20 cellular contexts compared by ENCODE assay signal in the genomic region with DNA sequence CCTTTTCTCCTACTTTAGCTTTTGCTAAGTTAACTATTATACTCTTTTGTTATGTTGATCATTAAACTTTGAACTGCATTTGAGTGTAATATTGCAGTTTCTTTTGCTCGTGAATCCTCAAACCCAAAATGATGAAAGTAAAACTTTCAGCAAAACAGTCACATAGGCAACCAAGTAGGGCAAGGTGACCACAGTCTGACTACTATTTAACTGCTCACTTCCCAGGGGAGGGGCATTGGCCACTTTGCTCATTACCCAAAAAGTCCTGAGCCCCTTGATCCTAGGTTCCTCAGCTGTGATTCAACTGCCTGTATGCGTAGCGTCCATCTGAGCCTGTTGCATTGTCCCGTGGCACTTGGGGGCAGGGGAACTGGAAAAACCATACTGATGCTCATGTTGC.
DNase-seq lines count a peak whose midpoint lies in the region; ATAC-seq and FAIRE-seq lines count a peak whose summit lies in the region.
"Had no signal": no experiment of that assay in that cellular context is flagged by ENCODE, and none has a peak within 500 bp of the region (broad histone marks: within the 10 kb centered on the region; RNA-seq: fewer than 3 reads in every experiment).

No MANE protein-coding gene starts in this region.

- FAIRE-seq in GM19239 (lab: Jason Lieb, UNC), result peak; percentile 80

- ATAC-seq in GM21737 (IDR thresholded peaks at IDR 0.05; ENCODE audit: unreplicated experiment), result peak; percentile 63
- peak; percentile 74 for ATAC-seq in HG03354 (IDR thresholded peaks at IDR 0.05; ENCODE audit: poor library complexity, severe bottlenecking, unreplicated experiment)
- no peak for ATAC-seq in HG03442 (IDR thresholded peaks at IDR 0.05; ENCODE audit: unreplicated experiment)
- ATAC-seq: CD8-positive, alpha-beta T cell; SK-N-SH treated with all-trans-retinoic acid at 6 μM for 48 hours had no signal

- no peak for DNase-seq in GM19239 (ENCODE audit: insufficient read length, low spot score)
- DNase-seq in NCI-H187 (lab: John Stamatoyannopoulos, UW), result no peak
- DNase-seq in activated naive CD4-positive, alpha-beta T cell treated with anti-CD3 and anti-CD28 coated beads, Interleukin-2, amount 50 U/mL, for 16 hours, result no peak
- no peak for DNase-seq in GM03348 (ENCODE audit: low spot score)
- DNase-seq: CD8-positive, alpha-beta T cell; GF-D8; HFFc6; KBM-7; MG63; NCI-H1105; NCI-H1694 treated with DMSO at 0.1 percent for 48 hours; NCI-H2171; NCI-H446 treated with DMSO at 0.1 percent for 48 hours; NCI-H82; Peyer's patch; SHP77 had no signal
